26 cellular contexts compared by ENCODE assay signal in the genomic region with DNA sequence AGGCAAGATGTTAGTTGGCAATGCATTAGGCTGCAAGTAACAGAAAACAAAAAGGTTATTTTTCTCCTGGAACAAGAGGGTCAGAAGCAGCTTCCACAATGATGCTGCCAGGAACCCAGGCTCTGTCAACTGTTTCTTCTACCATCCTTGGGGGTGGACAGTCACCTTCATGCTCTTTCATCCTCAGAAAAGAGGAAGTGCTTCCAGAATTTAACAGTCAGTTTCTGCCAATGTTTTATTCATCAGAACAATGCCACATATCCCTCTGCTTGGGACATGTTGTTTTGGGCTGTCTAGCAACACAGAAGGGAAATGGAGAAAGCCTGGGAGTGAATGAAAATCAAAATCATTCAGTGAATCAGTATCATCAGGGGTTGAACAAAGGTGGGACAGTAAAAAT. TPM values are rescaled to one million over a fixed set of nuclear protein-coding genes. Genes with fewer than 3 reads are reported as not detected.
"Had no signal": no experiment of that assay in that cellular context is flagged by ENCODE, and none has a peak within 500 bp of the region (broad histone marks: within the 10 kb centered on the region; RNA-seq: fewer than 3 reads in every experiment).

No MANE protein-coding gene starts in this region.

- H3K9me3 ChIP-seq: ascending aorta, SJCRH30 had no signal

- DNase-seq: activated CD4-positive, alpha-beta T cell treated with anti-CD3 and anti-CD28 coated beads, Interleukin-2, amount 10 ng/mL, durations not matched to agents 7 days and 5 days; activated CD4-positive, alpha-beta T cell treated with anti-CD3 and anti-CD28 coated beads, Interleukin-2, amount 50 U/mL, for 48 hours; activated CD8-positive, alpha-beta T cell treated with anti-CD3 and anti-CD28 coated beads, Interleukin-2, amount 10 ng/mL, durations not matched to agents 7 days and 5 days; activated gamma-delta T cell; activated naive CD4-positive, alpha-beta T cell treated with Interleukin-2 at 50 U/mL for 16 hours; activated naive CD8-positive, alpha-beta T cell treated with anti-CD3 and anti-CD28 coated beads, Interleukin-2, amount 10 ng/mL, durations not matched to agents 7 days and 5 days; activated T-cell treated with anti-CD3 and anti-CD28 coated beads, Interleukin-2, amount 50 U/mL, for 24 hours; amygdala; MM.1S; NCI-H1105; NCI-H1417 treated with DMSO at 0.1 percent for 48 hours; NCI-H187 treated with DMSO at 0.1 percent for 48 hours; NCI-H2081 treated with DMSO at 0.1 percent for 48 hours; NCI-H226; NCI-H446 treated with DMSO at 0.1 percent for 48 hours; NCI-H524; NCI-H69; SHP77; SJCRH30; T1000 had no signal

- H3K27ac ChIP-seq: ascending aorta, cardiac muscle cell, KMS-11, SJCRH30, SK-N-MC had no signal

- H3K4me1 ChIP-seq: ascending aorta had no signal

- H3K36me3 ChIP-seq: ascending aorta, cardiac muscle cell had no signal

- H3K27me3 ChIP-seq: ascending aorta, cardiac muscle cell, SJCRH30 had no signal

- ATAC-seq: activated CD8-positive, alpha-beta T cell treated with anti-CD3 and anti-CD28 coated beads, Interleukin-2, amount 10 ng/mL, durations not matched to agents 7 days and 5 days; Panc1 had no signal

- FAIRE-seq: TTC549 had no signal

- H3K9ac ChIP-seq: KMS-11 had no signal

- H3K4me3 ChIP-seq: ascending aorta, cardiac muscle cell, SJCRH30, SK-N-MC had no signal

- H3K4me2 ChIP-seq: KMS-11 had no signal

RNA-seq across cellular contexts. Expression of a gene that starts 7.1 kb away (rescaled TPM):
- total RNA-seq: ascending aorta had no signal
